In the genomic region with DNA sequence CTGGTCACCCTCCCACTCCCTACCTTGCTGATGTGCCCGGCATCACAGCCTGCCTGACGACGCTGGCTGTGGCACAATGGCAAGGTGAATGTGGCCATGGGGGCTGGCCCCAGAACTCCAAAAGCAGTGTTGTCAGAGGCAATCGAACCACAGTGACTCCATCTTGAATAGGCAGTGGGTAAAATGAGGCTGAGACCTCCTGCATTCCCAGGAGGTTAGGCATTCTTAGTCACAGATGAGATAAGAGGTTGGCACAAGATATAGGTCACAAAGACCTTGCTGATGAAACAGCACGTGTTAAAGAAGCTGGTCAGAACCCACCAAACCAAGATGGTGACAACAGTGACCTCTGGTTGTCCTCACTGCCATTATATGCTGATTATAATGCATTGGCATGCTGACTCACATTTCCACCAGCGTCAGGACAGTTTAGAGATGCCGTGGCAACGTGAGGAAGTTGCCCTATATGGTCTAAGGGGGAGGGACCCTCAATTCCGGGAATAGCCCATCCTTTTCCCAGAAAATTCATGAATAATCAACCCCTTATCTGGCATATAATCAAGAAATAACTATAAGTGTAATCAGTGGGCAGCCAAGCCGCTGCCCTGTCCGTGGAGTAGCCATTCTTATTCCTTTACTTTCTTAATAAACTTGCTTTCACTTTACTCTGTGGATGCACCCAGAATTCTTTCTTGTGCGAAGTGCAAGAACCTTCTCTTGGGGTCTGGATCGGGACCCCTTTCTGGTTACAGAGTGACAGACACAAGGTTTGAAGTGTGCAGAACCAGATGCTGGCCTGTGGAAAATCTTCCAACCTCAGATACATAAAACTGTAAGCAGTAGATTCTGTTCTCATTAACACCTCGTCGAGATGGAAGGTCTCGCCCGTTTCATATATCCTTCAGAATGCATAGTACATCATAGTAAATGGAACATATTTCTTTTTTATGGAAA, we compare ENCODE assay signal across 1 cellular context.
TF ChIP-seq lines count a peak whose summit lies in the region.

No MANE protein-coding gene starts in this region.

TF ChIP-seq in K562, 482 proteins besides CTCF, POLR2A, EP300 and RAD21 (continued from another document and continues in another):
- TF ChIP-seq ZNF449 (CRISPR knock-in tag; IDR thresholded peaks at IDR 0.05) (peak; percentile 99), ZNF212 (CRISPR knock-in tag; IDR thresholded peaks at IDR 0.05) (peak; percentile 99), CGGBP1 (CRISPR knock-in tag; IDR thresholded peaks at IDR 0.05) (no peak), POLR2AphosphoS5 (IDR thresholded peaks at IDR 0.05; ENCODE audit: control insufficient read depth, insufficient read depth, low read depth, low read length) (peak; percentile 65; the same call in 1 of the 2 replicates), SMARCA4 (IDR thresholded peaks at IDR 0.05) (peak; percentile 73), ZKSCAN1 (IDR thresholded peaks at IDR 0.05; ENCODE audit: low read depth, low read length) (no peak), MAZ (CRISPR knock-in tag; conservative IDR thresholded peaks at IDR 0.05 in 1 of 2, IDR thresholded peaks at IDR 0.05 in 1 of 2) (peak in 1 of 2 experiments; percentile 99; a peak in 2 of 4 replicates), ZNF174 (CRISPR knock-in tag; IDR thresholded peaks at IDR 0.05) (peak; percentile 94), MYNN (IDR thresholded peaks at IDR 0.05) (peak; percentile 69; the same call in 1 of the 2 replicates), MYNN (CRISPR knock-in tag; IDR thresholded peaks at IDR 0.05) (no peak), NBN (IDR thresholded peaks at IDR 0.05; ENCODE audit: low read depth) (0 out of 2 replicates have a peak, but pooled peaks have one; percentile 29), HDAC3 (IDR thresholded peaks at IDR 0.05; ENCODE audit: borderline replicate concordance, partially characterized antibody) (no peak), ZFP91 (CRISPR knock-in tag; IDR thresholded peaks at IDR 0.05) (no peak), MED1 (CRISPR knock-in tag; IDR thresholded peaks at IDR 0.05; ENCODE audit: borderline replicate concordance) (no peak), KAT8 (IDR thresholded peaks at IDR 0.05; ENCODE audit: low read depth) (no peak), ZNF589 (CRISPR knock-in tag; IDR thresholded peaks at IDR 0.05; ENCODE audit: low read depth) (peak; percentile 100), ZNF586 (CRISPR knock-in tag; conservative IDR thresholded peaks at IDR 0.05) (peak; percentile 91), HDAC8 (tag; IDR thresholded peaks at IDR 0.05) (peak; percentile 100), REST (CRISPR knock-in tag; IDR thresholded peaks at IDR 0.05; ENCODE audit: low read depth) (peak; percentile 93), RB1 (IDR thresholded peaks at IDR 0.05; ENCODE audit: low read depth) (no peak), ZBTB2 (IDR thresholded peaks at IDR 0.05) (peak; percentile 66; the same call in 1 of the 2 replicates), POLR3A (IDR thresholded peaks at IDR 0.05; ENCODE audit: borderline replicate concordance, extremely low read depth, insufficient read depth, insufficient read length) (no peak), FOXA3 (CRISPR knock-in tag; conservative IDR thresholded peaks at IDR 0.05 in 1 of 2, IDR thresholded peaks at IDR 0.05 in 1 of 2) (peak in 1 of 2 experiments; percentile 71; a peak in 2 of 4 replicates), SPI1 (IDR thresholded peaks at IDR 0.05; ENCODE audit: borderline replicate concordance, low read depth, low read length) (peak; percentile 41; the same call in 1 of the 2 replicates), ZNF324 (CRISPR knock-in tag; IDR thresholded peaks at IDR 0.05) (peak; percentile 90), ATF7 (IDR thresholded peaks at IDR 0.05) (peak; percentile 77), ZNF41 (CRISPR knock-in tag; conservative IDR thresholded peaks at IDR 0.05) (peak; percentile 99), ZNF668 (CRISPR knock-in tag; IDR thresholded peaks at IDR 0.05) (peak; percentile 100), ZNF224 (CRISPR knock-in tag; IDR thresholded peaks at IDR 0.05) (no peak), ELF2 (CRISPR knock-in tag; IDR thresholded peaks at IDR 0.05) (peak; percentile 87), CC2D1A (IDR thresholded peaks at IDR 0.05) (no peak)
- TF ChIP-seq, protein P1, sequence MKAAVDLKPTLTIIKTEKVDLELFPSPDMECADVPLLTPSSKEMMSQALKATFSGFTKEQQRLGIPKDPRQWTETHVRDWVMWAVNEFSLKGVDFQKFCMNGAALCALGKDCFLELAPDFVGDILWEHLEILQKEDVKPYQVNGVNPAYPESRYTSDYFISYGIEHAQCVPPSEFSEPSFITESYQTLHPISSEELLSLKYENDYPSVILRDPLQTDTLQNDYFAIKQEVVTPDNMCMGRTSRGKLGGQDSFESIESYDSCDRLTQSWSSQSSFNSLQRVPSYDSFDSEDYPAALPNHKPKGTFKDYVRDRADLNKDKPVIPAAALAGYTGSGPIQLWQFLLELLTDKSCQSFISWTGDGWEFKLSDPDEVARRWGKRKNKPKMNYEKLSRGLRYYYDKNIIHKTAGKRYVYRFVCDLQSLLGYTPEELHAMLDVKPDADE (conservative IDR thresholded peaks at IDR 0.05; ENCODE audit: control insufficient read depth, low read depth, low read length) = no peak
- TF ChIP-seq, protein P2, sequence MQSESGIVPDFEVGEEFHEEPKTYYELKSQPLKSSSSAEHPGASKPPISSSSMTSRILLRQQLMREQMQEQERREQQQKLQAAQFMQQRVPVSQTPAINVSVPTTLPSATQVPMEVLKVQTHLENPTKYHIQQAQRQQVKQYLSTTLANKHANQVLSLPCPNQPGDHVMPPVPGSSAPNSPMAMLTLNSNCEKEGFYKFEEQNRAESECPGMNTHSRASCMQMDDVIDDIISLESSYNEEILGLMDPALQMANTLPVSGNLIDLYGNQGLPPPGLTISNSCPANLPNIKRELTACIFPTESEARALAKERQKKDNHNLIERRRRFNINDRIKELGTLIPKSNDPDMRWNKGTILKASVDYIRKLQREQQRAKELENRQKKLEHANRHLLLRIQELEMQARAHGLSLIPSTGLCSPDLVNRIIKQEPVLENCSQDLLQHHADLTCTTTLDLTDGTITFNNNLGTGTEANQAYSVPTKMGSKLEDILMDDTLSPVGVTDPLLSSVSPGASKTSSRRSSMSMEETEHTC (IDR thresholded peaks at IDR 0.05) = no peak
- TF ChIP-seq, protein P3, sequence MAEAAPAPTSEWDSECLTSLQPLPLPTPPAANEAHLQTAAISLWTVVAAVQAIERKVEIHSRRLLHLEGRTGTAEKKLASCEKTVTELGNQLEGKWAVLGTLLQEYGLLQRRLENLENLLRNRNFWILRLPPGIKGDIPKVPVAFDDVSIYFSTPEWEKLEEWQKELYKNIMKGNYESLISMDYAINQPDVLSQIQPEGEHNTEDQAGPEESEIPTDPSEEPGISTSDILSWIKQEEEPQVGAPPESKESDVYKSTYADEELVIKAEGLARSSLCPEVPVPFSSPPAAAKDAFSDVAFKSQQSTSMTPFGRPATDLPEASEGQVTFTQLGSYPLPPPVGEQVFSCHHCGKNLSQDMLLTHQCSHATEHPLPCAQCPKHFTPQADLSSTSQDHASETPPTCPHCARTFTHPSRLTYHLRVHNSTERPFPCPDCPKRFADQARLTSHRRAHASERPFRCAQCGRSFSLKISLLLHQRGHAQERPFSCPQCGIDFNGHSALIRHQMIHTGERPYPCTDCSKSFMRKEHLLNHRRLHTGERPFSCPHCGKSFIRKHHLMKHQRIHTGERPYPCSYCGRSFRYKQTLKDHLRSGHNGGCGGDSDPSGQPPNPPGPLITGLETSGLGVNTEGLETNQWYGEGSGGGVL (CRISPR knock-in tag; IDR thresholded peaks at IDR 0.05) = peak; percentile 90
- TF ChIP-seq, protein P4, sequence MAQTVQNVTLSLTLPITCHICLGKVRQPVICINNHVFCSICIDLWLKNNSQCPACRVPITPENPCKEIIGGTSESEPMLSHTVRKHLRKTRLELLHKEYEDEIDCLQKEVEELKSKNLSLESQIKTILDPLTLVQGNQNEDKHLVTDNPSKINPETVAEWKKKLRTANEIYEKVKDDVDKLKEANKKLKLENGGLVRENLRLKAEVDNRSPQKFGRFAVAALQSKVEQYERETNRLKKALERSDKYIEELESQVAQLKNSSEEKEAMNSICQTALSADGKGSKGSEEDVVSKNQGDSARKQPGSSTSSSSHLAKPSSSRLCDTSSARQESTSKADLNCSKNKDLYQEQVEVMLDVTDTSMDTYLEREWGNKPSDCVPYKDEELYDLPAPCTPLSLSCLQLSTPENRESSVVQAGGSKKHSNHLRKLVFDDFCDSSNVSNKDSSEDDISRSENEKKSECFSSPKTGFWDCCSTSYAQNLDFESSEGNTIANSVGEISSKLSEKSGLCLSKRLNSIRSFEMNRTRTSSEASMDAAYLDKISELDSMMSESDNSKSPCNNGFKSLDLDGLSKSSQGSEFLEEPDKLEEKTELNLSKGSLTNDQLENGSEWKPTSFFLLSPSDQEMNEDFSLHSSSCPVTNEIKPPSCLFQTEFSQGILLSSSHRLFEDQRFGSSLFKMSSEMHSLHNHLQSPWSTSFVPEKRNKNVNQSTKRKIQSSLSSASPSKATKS (CRISPR knock-in tag; IDR thresholded peaks at IDR 0.05) = peak; percentile 94
- TF ChIP-seq, protein P5, sequence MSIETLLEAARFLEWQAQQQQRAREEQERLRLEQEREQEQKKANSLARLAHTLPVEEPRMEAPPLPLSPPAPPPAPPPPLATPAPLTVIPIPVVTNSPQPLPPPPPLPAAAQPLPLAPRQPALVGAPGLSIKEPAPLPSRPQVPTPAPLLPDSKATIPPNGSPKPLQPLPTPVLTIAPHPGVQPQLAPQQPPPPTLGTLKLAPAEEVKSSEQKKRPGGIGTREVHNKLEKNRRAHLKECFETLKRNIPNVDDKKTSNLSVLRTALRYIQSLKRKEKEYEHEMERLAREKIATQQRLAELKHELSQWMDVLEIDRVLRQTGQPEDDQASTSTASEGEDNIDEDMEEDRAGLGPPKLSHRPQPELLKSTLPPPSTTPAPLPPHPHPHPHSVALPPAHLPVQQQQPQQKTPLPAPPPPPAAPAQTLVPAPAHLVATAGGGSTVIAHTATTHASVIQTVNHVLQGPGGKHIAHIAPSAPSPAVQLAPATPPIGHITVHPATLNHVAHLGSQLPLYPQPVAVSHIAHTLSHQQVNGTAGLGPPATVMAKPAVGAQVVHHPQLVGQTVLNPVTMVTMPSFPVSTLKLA (conservative IDR thresholded peaks at IDR 0.05) = peak; percentile 14 to 62; a peak in 2 of 4 replicates
